ENCODE assay signal across 8 cellular contexts in the genomic region with DNA sequence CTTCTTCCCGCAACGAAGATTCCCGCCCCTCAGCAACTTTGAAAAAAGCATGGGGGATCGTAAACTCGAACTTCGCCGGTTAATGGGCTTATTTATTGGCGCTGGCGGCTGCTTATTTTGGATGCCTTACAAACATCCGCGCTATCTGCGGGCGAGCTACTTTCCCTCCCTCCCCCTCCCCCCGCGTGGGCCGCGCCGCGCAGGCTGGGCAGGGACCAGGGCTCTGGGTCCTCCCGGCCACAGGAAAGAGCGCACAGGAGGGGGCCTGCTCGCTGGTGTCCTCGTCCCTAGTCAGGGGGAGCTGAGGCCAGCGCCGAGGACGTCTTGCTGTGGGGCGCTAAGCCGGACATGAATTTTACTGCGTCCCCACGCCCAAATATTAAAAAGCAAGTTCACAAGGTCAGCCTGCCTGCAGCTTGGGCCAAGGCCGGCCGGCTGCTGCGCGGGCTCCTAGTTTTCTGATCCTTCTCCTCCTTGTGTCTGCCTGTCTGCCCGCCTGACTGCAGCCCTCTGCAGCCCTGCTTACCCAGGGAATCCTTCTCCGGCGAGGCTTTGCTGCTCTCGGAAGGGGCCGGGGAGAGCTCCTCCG. TPM values are rescaled to one million over a fixed set of nuclear protein-coding genes. Genes with fewer than 3 reads are reported as not detected.
DNase-seq lines count a peak whose midpoint lies in the region; ATAC-seq lines count a peak whose summit lies in the region.

No MANE protein-coding gene starts in this region.

- H3K4me3 ChIP-seq in SK-N-MC: peak overlapping the region; percentile 81
- H3K4me3 ChIP-seq in skeletal muscle cell (ENCODE audit: low read depth, low read length): peak overlapping the region; percentile 78

- intact Hi-C loops in Right ventricle myocardium superior (cut with DNase I): no loop called here

- DNase-seq in activated naive CD4-positive, alpha-beta T cell treated with Interleukin-2 at 50 U/mL for 16 hours: peak; percentile 21
- DNase-seq in activated naive CD4-positive, alpha-beta T cell (lab: John Stamatoyannopoulos, UW): no peak
- DNase-seq in SK-N-MC (ENCODE audit: low read depth, low spot score): no peak
- no peak for DNase-seq in Right ventricle myocardium superior
- peak; percentile 78 for DNase-seq in skeletal muscle cell (ENCODE audit: low read depth)
- DNase-seq in NCI-H1048 (lab: John Stamatoyannopoulos, UW): no peak
- no peak for DNase-seq in caudate nucleus (lab: John Stamatoyannopoulos, UW)

- H3K27ac ChIP-seq in SK-N-MC: no peak overlapping the region
- no peak overlapping the region for H3K27ac ChIP-seq in caudate nucleus (ENCODE audit: low read depth, low read length)

- ATAC-seq in Right ventricle myocardium superior (ENCODE audit: poor library complexity) (peak; percentile 39), GM19455 (IDR thresholded peaks at IDR 0.05; ENCODE audit: unreplicated experiment) (no peak)

- peak overlapping the region; percentile 77 for H3K9ac ChIP-seq in SK-N-MC (ENCODE audit: insufficient read length)

- no peaks in the 10 kb centered on the region for H3K36me3 ChIP-seq in SK-N-MC (ENCODE audit: insufficient read depth, low read length)

- H3K9me3 ChIP-seq in SK-N-MC (ENCODE audit: low read depth, low read length): no peaks in the 10 kb centered on the region

RNA-seq across cellular contexts. Expression of gene HOXA10, which starts 1.2 kb away (rescaled TPM):
- total RNA-seq in Right ventricle myocardium superior: not detected

RNA-seq across cellular contexts. Expression of gene HOXA9, which starts 7.6 kb away (rescaled TPM):
- total RNA-seq in Right ventricle myocardium superior: not detected

RNA-seq across cellular contexts. Expression of gene HOXA11, which starts 12.1 kb away (rescaled TPM):
- not detected for total RNA-seq in Right ventricle myocardium superior

RNA-seq across cellular contexts. Expression of gene HOXA7, which starts 16.4 kb away (rescaled TPM):
- not detected for total RNA-seq in Right ventricle myocardium superior

RNA-seq across cellular contexts. Expression of gene HOXA3, which starts 20.5 kb away (rescaled TPM):
- 0.35 TPM for total RNA-seq in Right ventricle myocardium superior

Comparison
In these comparisons a context has a peak if more than half of its experiments do, and no peak if none do; other contexts are left out.
1. DNase-seq: peak in activated naive CD4-positive, alpha-beta T cell treated with Interleukin-2 at 50 U/mL for 16 hours (single experiment) and skeletal muscle cell (single experiment); none in activated naive CD4-positive, alpha-beta T cell (0 of 4), SK-N-MC (single experiment), Right ventricle myocardium superior (single experiment), NCI-H1048 (single experiment) and caudate nucleus (0 of 61).